Comparison of ENCODE assay signal across 8 cellular contexts in genomic region chr9:26975728-26976707, GRCh38.
A peak's percentile ranks its signal among the peaks of the same experiment; 100 is the strongest.
DNase-seq lines count a peak whose midpoint lies in the region; ATAC-seq, FAIRE-seq and TF ChIP-seq lines count a peak whose summit lies in the region.

No MANE protein-coding gene starts in this region.

- H3K36me3 ChIP-seq in brain microvascular endothelial cell (replicated peaks): no peaks in the 10 kb centered on the region

- no peaks in the 10 kb centered on the region for H3K27me3 ChIP-seq in brain microvascular endothelial cell (replicated peaks)

- ATAC-seq in GM18870 (IDR thresholded peaks at IDR 0.05; ENCODE audit: unreplicated experiment) (no peak), GM19463 (IDR thresholded peaks at IDR 0.05; ENCODE audit: unreplicated experiment) (no peak)

- TF ChIP-seq CTCF in D721Med (IDR thresholded peaks at IDR 0.05; ENCODE audit: insufficient read depth, missing control alignments): peak; percentile 61
- TF ChIP-seq CTCF in brain microvascular endothelial cell (IDR thresholded peaks at IDR 0.05; ENCODE audit: low read depth, low read length, missing control alignments): peak; percentile 74

- in situ Hi-C loops in KBM-7 (cut with MboI; ENCODE audit: low pct_unique_long_range_greater_than_20kb, low sequenced_read_pairs): no loop called here
- in situ Hi-C loops in brain microvascular endothelial cell (cut with HindIII; ENCODE audit: low pct_ligation_motif_present, low sequenced_read_pairs): no loop called here

- no peak for FAIRE-seq in D721Med (lab: Jason Lieb, UNC)

- H3K27ac ChIP-seq in brain microvascular endothelial cell: no peak overlapping the region

- no peak overlapping the region for H3K4me3 ChIP-seq in brain microvascular endothelial cell (ENCODE audit: low read depth, low read length)

- no peak for DNase-seq in D721Med (ENCODE audit: insufficient read length, low spot score)
- peak; percentile 72 for DNase-seq in KBM-7
- peak; percentile 34 for DNase-seq in brain microvascular endothelial cell
- peak; percentile 43 for DNase-seq in left kidney (ENCODE audit: low read depth, low spot score)
- DNase-seq in activated T-cell treated with anti-CD3 and anti-CD28 coated beads for 4 hours: no peak
- no peak for DNase-seq in SIG-M5 treated with dmso at 0.1 percent for 504 hours (lab: John Stamatoyannopoulos, UW; ENCODE audit: unreplicated experiment)

Comparison
In these comparisons a context has a peak if more than half of its experiments do, and no peak if none do; other contexts are left out.
1. DNase-seq: peak in KBM-7 (single experiment), brain microvascular endothelial cell (single experiment) and left kidney (single experiment); none in D721Med (single experiment), activated T-cell treated with anti-CD3 and anti-CD28 coated beads for 4 hours (single experiment) and SIG-M5 treated with dmso at 0.1 percent for 504 hours (single experiment).